1 cellular context compared by ENCODE assay signal in genomic region chr2:238441262-238442114, GRCh38.
TF ChIP-seq lines count a peak whose summit lies in the region.

No MANE protein-coding gene starts in this region.

TF ChIP-seq in HepG2, 621 proteins besides CTCF, POLR2A, EP300 and RAD21 (continued from another document and continues in another):
- peak; percentile 39; the same call in 1 of the 2 replicates for TF ChIP-seq BRF2 (CRISPR knock-in tag; IDR thresholded peaks at IDR 0.05)
- TF ChIP-seq RXRA (CRISPR knock-in tag; IDR thresholded peaks at IDR 0.05): peak; percentile 71; the same call in 1 of the 2 replicates
- TF ChIP-seq ETV6 (CRISPR knock-in tag; conservative IDR thresholded peaks at IDR 0.05): 0 out of 2 replicates have a peak, but pooled peaks have one; percentile 66
- peak; percentile 62; the same call in 1 of the 2 replicates for TF ChIP-seq MED13 (CRISPR knock-in tag; IDR thresholded peaks at IDR 0.05)
- no peak for TF ChIP-seq EED (CRISPR knock-in tag; IDR thresholded peaks at IDR 0.05)
- no peak for TF ChIP-seq TOE1 (CRISPR knock-in tag; IDR thresholded peaks at IDR 0.05)
- TF ChIP-seq POLR2AphosphoS5 (IDR thresholded peaks at IDR 0.05; ENCODE audit: low read depth, low read length): peak; percentile 51; the same call in 1 of the 2 replicates
- TF ChIP-seq HMG20B (CRISPR knock-in tag; conservative IDR thresholded peaks at IDR 0.05): 0 out of 2 replicates have a peak, but pooled peaks have one; percentile 22
- no peak; the same call in 1 of the 2 replicates for TF ChIP-seq NR0B2 (CRISPR knock-in tag; IDR thresholded peaks at IDR 0.05)
- TF ChIP-seq SIN3B (IDR thresholded peaks at IDR 0.05; ENCODE audit: low read length): peak; percentile 25; the same call in 1 of the 2 replicates
- no peak for TF ChIP-seq NONO (IDR thresholded peaks at IDR 0.05)
- TF ChIP-seq NONO (CRISPR knock-in tag; conservative IDR thresholded peaks at IDR 0.05): peak; percentile 97
- peak; percentile 40; the same call in 1 of the 2 replicates for TF ChIP-seq ATF7-NPFF (CRISPR knock-in tag; IDR thresholded peaks at IDR 0.05; ENCODE audit: low read depth)
- TF ChIP-seq ZBTB25 (CRISPR knock-in tag; IDR thresholded peaks at IDR 0.05): peak; percentile 61; the same call in 1 of the 2 replicates
- TF ChIP-seq NFIC (IDR thresholded peaks at IDR 0.05; ENCODE audit: low read length): 0 out of 2 replicates have a peak, but pooled peaks have one; percentile 50
- TF ChIP-seq ZNF547 (CRISPR knock-in tag; IDR thresholded peaks at IDR 0.05): 0 out of 2 replicates have a peak, but pooled peaks have one; percentile 42
- no peak; the same call in 1 of the 2 replicates for TF ChIP-seq ZNF101 (CRISPR knock-in tag; IDR thresholded peaks at IDR 0.05; ENCODE audit: borderline replicate concordance, low read depth)
- TF ChIP-seq ATM (IDR thresholded peaks at IDR 0.05; ENCODE audit: borderline replicate concordance): no peak
- 0 out of 2 replicates have a peak, but pooled peaks have one; percentile 59 for TF ChIP-seq ELF4 (CRISPR knock-in tag; IDR thresholded peaks at IDR 0.05; ENCODE audit: borderline replicate concordance)
- peak; percentile 77 for TF ChIP-seq ARID5B (CRISPR knock-in tag; IDR thresholded peaks at IDR 0.05)
- no peak for TF ChIP-seq HNRNPLL (IDR thresholded peaks at IDR 0.05; ENCODE audit: low read depth, low read length, poor library complexity, severe bottlenecking)
- peak; percentile 75; the same call in 1 of the 2 replicates for TF ChIP-seq KLF11 (CRISPR knock-in tag; IDR thresholded peaks at IDR 0.05)
- TF ChIP-seq ISX (CRISPR knock-in tag; conservative IDR thresholded peaks at IDR 0.05): no peak
- TF ChIP-seq DR1 (CRISPR knock-in tag; IDR thresholded peaks at IDR 0.05): peak; percentile 55; the same call in 1 of the 2 replicates
- 0 out of 2 replicates have a peak, but pooled peaks have one; percentile 13 for TF ChIP-seq HIVEP1 (CRISPR knock-in tag; IDR thresholded peaks at IDR 0.05)
- peak; percentile 68; the same call in 1 of the 2 replicates for TF ChIP-seq ZNF766 (CRISPR knock-in tag; IDR thresholded peaks at IDR 0.05; ENCODE audit: borderline replicate concordance)
- TF ChIP-seq NCOR1 (IDR thresholded peaks at IDR 0.05; ENCODE audit: borderline replicate concordance, low read length): peak; percentile 82; the same call in 1 of the 2 replicates
- TF ChIP-seq ZNF569 (CRISPR knock-in tag; IDR thresholded peaks at IDR 0.05; ENCODE audit: borderline replicate concordance): 0 out of 2 replicates have a peak, but pooled peaks have one; percentile 44
- peak; percentile 67 for TF ChIP-seq ASH2L (IDR thresholded peaks at IDR 0.05; ENCODE audit: insufficient read length, low read depth, low read length)
- TF ChIP-seq ZC3H4 (CRISPR knock-in tag; IDR thresholded peaks at IDR 0.05; ENCODE audit: borderline replicate concordance): no peak
- TF ChIP-seq ZNF580 (CRISPR knock-in tag; IDR thresholded peaks at IDR 0.05; ENCODE audit: borderline replicate concordance, low read depth): peak; percentile 74; the same call in 1 of the 2 replicates
- peak; percentile 91 for TF ChIP-seq MXD4 (CRISPR knock-in tag; IDR thresholded peaks at IDR 0.05)
- peak; percentile 57; the same call in 1 of the 2 replicates for TF ChIP-seq ZNF136 (CRISPR knock-in tag; IDR thresholded peaks at IDR 0.05; ENCODE audit: low read depth)
- TF ChIP-seq NFKB2 (CRISPR knock-in tag; IDR thresholded peaks at IDR 0.05; ENCODE audit: borderline replicate concordance): peak; percentile 79; the same call in 1 of the 2 replicates
- TF ChIP-seq POGZ (CRISPR knock-in tag; IDR thresholded peaks at IDR 0.05): peak; percentile 71; the same call in 1 of the 2 replicates
- TF ChIP-seq JUNB (CRISPR knock-in tag; IDR thresholded peaks at IDR 0.05; ENCODE audit: borderline replicate concordance): no peak
- TF ChIP-seq ZNF280D (CRISPR knock-in tag; IDR thresholded peaks at IDR 0.05): peak; percentile 85
- TF ChIP-seq ZNF12 (CRISPR knock-in tag; IDR thresholded peaks at IDR 0.05): peak; percentile 85
- peak; percentile 85 for TF ChIP-seq TEAD3 (CRISPR knock-in tag; optimal IDR thresholded peaks at IDR 0.05; ENCODE audit: borderline replicate concordance)
- TF ChIP-seq KDM2A (CRISPR knock-in tag; IDR thresholded peaks at IDR 0.05; ENCODE audit: borderline replicate concordance, low read depth): peak; percentile 84
- peak; percentile 75 for TF ChIP-seq KDM6A (CRISPR knock-in tag; IDR thresholded peaks at IDR 0.05; ENCODE audit: low read depth)
- TF ChIP-seq SOX5 (CRISPR knock-in tag; IDR thresholded peaks at IDR 0.05; ENCODE audit: borderline replicate concordance): peak; percentile 77
- TF ChIP-seq HOXA3 (CRISPR knock-in tag; IDR thresholded peaks at IDR 0.05): peak; percentile 82
- peak; percentile 82; the same call in 1 of the 2 replicates for TF ChIP-seq ZBTB38 (CRISPR knock-in tag; IDR thresholded peaks at IDR 0.05)
- TF ChIP-seq MYNN (CRISPR knock-in tag; IDR thresholded peaks at IDR 0.05; ENCODE audit: low read depth): no peak
- peak; percentile 94 for TF ChIP-seq ETV5 (CRISPR knock-in tag; IDR thresholded peaks at IDR 0.05; ENCODE audit: borderline replicate concordance)
- TF ChIP-seq KLF16 (CRISPR knock-in tag; IDR thresholded peaks at IDR 0.05): 0 out of 4 replicates have a peak, but pooled peaks of 1 of the 2 experiments have one; percentile 28
- TF ChIP-seq HNF1B (CRISPR knock-in tag; IDR thresholded peaks at IDR 0.05): peak; percentile 94
- TF ChIP-seq ZNF232 (CRISPR knock-in tag; IDR thresholded peaks at IDR 0.05; ENCODE audit: borderline replicate concordance): peak; percentile 52; the same call in 1 of the 2 replicates
- no peak for TF ChIP-seq ZBTB1 (CRISPR knock-in tag; IDR thresholded peaks at IDR 0.05; ENCODE audit: borderline replicate concordance)
- TF ChIP-seq TBX2 (CRISPR knock-in tag; IDR thresholded peaks at IDR 0.05; ENCODE audit: borderline replicate concordance): peak; percentile 82
- TF ChIP-seq MLX (CRISPR knock-in tag; IDR thresholded peaks at IDR 0.05): peak; percentile 65; the same call in 1 of the 2 replicates
- TF ChIP-seq JDP2 (CRISPR knock-in tag; IDR thresholded peaks at IDR 0.05; ENCODE audit: borderline replicate concordance): no peak
- 0 out of 2 replicates have a peak, but pooled peaks have one; percentile 58 for TF ChIP-seq FOXC1 (CRISPR knock-in tag; IDR thresholded peaks at IDR 0.05; ENCODE audit: borderline replicate concordance)
- TF ChIP-seq ZNF878 (CRISPR knock-in tag; IDR thresholded peaks at IDR 0.05): no peak; the same call in none of the 2 replicates
- peak; percentile 40; the same call in 1 of the 2 replicates for TF ChIP-seq GMEB1 (CRISPR knock-in tag; IDR thresholded peaks at IDR 0.05; ENCODE audit: borderline replicate concordance)
- peak; percentile 75; the same call in 1 of the 3 replicates for TF ChIP-seq MXI1 (IDR thresholded peaks at IDR 0.05; ENCODE audit: borderline replicate concordance, low read depth, low read length)
